In genomic region chr9:100601216-100601615, GRCh38 we compare ENCODE assay signal across 8 cellular contexts. TPM values are rescaled to one million over a fixed set of nuclear protein-coding genes. Genes with fewer than 3 reads are reported as not detected.
DNase-seq lines count a peak whose midpoint lies in the region; ATAC-seq and TF ChIP-seq lines count a peak whose summit lies in the region.

No MANE protein-coding gene starts in this region.

- peaks cover 9% of the 10 kb centered on the region for H3K4me1 Mint-ChIP-seq in activated CD4-positive, alpha-beta T cell treated with anti-CD3 and anti-CD28 coated beads, Interleukin-2, amount 10 ng/mL, durations not matched to agents 24 days and 14 days

- TF ChIP-seq CTCF in retinal pigment epithelial cell (conservative IDR thresholded peaks at IDR 0.05; ENCODE audit: low read depth, low read length) = peak; percentile 90

- H3K4me3 Mint-ChIP-seq in activated CD4-positive, alpha-beta T cell treated with anti-CD3 and anti-CD28 coated beads, Interleukin-2, amount 10 ng/mL, durations not matched to agents 24 days and 14 days = peak overlapping the region; percentile 25

- peak; percentile 65 for ATAC-seq in GM19395 (IDR thresholded peaks at IDR 0.05; ENCODE audit: unreplicated experiment)
- peak; percentile 44 for ATAC-seq in HG03558 (IDR thresholded peaks at IDR 0.05; ENCODE audit: extremely low read depth, unreplicated experiment)
- ATAC-seq in HG03097 (IDR thresholded peaks at IDR 0.05; ENCODE audit: low FRiP score, unreplicated experiment) = no peak

- DNase-seq in DMS53 (lab: John Stamatoyannopoulos, UW) (peak; percentile 81), NCI-H510A treated with DMSO at 0.1 percent for 48 hours (lab: John Stamatoyannopoulos, UW) (peak; percentile 70), germinal center (ENCODE audit: low spot score) (peak; percentile 47), retinal pigment epithelial cell (ENCODE audit: low read depth) (no peak)
- DNase-seq in activated CD4-positive, alpha-beta T cell treated with anti-CD3 and anti-CD28 coated beads, Interleukin-2, amount 10 ng/mL, durations not matched to agents 24 days and 14 days = peak; percentile 86

- intact Hi-C loops in activated CD4-positive, alpha-beta T cell treated with anti-CD3 and anti-CD28 coated beads, Interleukin-2, amount 10 ng/mL, durations not matched to agents 24 days and 14 days (cut with micrococcal nuclease) = loop anchor here (10.0 kb wide), 1 partner anchor 634 kb away; no protein-coding TSS in a partner anchor

- no peak overlapping the region for H3K4me3 ChIP-seq in retinal pigment epithelial cell (ENCODE audit: low read length)

- H3K27me3 Mint-ChIP-seq in activated CD4-positive, alpha-beta T cell treated with anti-CD3 and anti-CD28 coated beads, Interleukin-2, amount 10 ng/mL, durations not matched to agents 24 days and 14 days = peaks cover 16% of the 10 kb centered on the region

- no peak overlapping the region for H3K27ac Mint-ChIP-seq in activated CD4-positive, alpha-beta T cell treated with anti-CD3 and anti-CD28 coated beads, Interleukin-2, amount 10 ng/mL, durations not matched to agents 24 days and 14 days

- no peaks in the 10 kb centered on the region for H3K9me3 Mint-ChIP-seq in activated CD4-positive, alpha-beta T cell treated with anti-CD3 and anti-CD28 coated beads, Interleukin-2, amount 10 ng/mL, durations not matched to agents 24 days and 14 days

- H3K36me3 Mint-ChIP-seq in activated CD4-positive, alpha-beta T cell treated with anti-CD3 and anti-CD28 coated beads, Interleukin-2, amount 10 ng/mL, durations not matched to agents 24 days and 14 days (ENCODE audit: low read depth) = no peaks in the 10 kb centered on the region

RNA-seq across cellular contexts. Expression of gene CAVIN4, which starts 23.3 kb away (rescaled TPM):
- total RNA-seq in activated CD4-positive, alpha-beta T cell treated with anti-CD3 and anti-CD28 coated beads, Interleukin-2, amount 10 ng/mL, durations not matched to agents 24 days and 14 days = 0.19 and 0.21 TPM in 2 replicates
